8 cellular contexts compared by ENCODE assay signal in genomic region chr15:75666823-75667501, GRCh38. TPM values are rescaled to one million over a fixed set of nuclear protein-coding genes. Genes with fewer than 3 reads are reported as not detected.
DNase-seq lines count a peak whose midpoint lies in the region; ATAC-seq and TF ChIP-seq lines count a peak whose summit lies in the region.

No MANE protein-coding gene starts in this region.

- H3K36me3 Mint-ChIP-seq in dendritic cell treated with granulocyte-macrophage colony-stimulating factor and Interleukin-4, amounts not matched to agents 40 ng/mL and 50 ng/mL, for 4 days (ENCODE audit: low read depth) = peaks cover 6% of the 10 kb centered on the region
- no peaks in the 10 kb centered on the region for H3K36me3 Mint-ChIP-seq in neural progenitor cell
- H3K36me3 Mint-ChIP-seq in CD8-positive, alpha-beta T cell = no peaks in the 10 kb centered on the region

- H3K36me3 ChIP-seq in ACC112 (ENCODE audit: insufficient read depth, low read length) = no peaks in the 10 kb centered on the region
- H3K36me3 ChIP-seq in MG63 = peaks cover 4% of the 10 kb centered on the region
- H3K36me3 ChIP-seq in mucosa of descending colon (ENCODE audit: low read depth) = no peaks in the 10 kb centered on the region
- H3K36me3 ChIP-seq in neural progenitor cell = no peaks in the 10 kb centered on the region
- no peaks in the 10 kb centered on the region for H3K36me3 ChIP-seq in CD8-positive, alpha-beta T cell (ENCODE audit: insufficient read depth, low read length)

- H3K4me1 Mint-ChIP-seq in dendritic cell treated with granulocyte-macrophage colony-stimulating factor and Interleukin-4, amounts not matched to agents 40 ng/mL and 50 ng/mL, for 4 days (ENCODE audit: low read depth) = peaks cover 25% of the 10 kb centered on the region
- H3K4me1 Mint-ChIP-seq in neural progenitor cell = peaks cover 6% of the 10 kb centered on the region
- no peaks in the 10 kb centered on the region for H3K4me1 Mint-ChIP-seq in CD8-positive, alpha-beta T cell (ENCODE audit: low read depth)

- CTCF ChIA-PET in CD8-positive, alpha-beta T cell (lab: Charles Lee) = interaction anchor here (0.5 to 1.0 kb wide), 2 partner anchors 78 to 299 kb away, joined by 3 read pairs; partner anchors contain the start of gene MAN2C1

- H4K20me1 ChIP-seq in neural progenitor cell (ENCODE audit: low read depth) = peaks cover 2% of the 10 kb centered on the region

- DNase-seq in MG63 (peak; percentile 96), mucosa of descending colon (peak in 2 of 3 donors; percentile 60 to 74), neural progenitor cell (ENCODE audit: low spot score) (no peak), globus pallidus (ENCODE audit: low spot score) (no peak)
- DNase-seq in CD8-positive, alpha-beta T cell = no peak

- peak overlapping the region; percentile 17 for H3K27ac Mint-ChIP-seq in dendritic cell treated with granulocyte-macrophage colony-stimulating factor and Interleukin-4, amounts not matched to agents 40 ng/mL and 50 ng/mL, for 4 days
- no peak overlapping the region for H3K27ac Mint-ChIP-seq in neural progenitor cell
- no peak overlapping the region for H3K27ac Mint-ChIP-seq in CD8-positive, alpha-beta T cell

- no peak overlapping the region for H3K4me2 ChIP-seq in neural progenitor cell

- H3K9ac ChIP-seq in neural progenitor cell = no peak overlapping the region

- H3K27me3 ChIP-seq in ACC112 (ENCODE audit: insufficient read depth, low read length) (no peaks in the 10 kb centered on the region), MG63 (no peaks in the 10 kb centered on the region), neural progenitor cell (no peaks in the 10 kb centered on the region)
- H3K27me3 ChIP-seq in CD8-positive, alpha-beta T cell (ENCODE audit: insufficient read depth, low read length) = no peaks in the 10 kb centered on the region

- H2AFZ ChIP-seq in ACC112 (ENCODE audit: low read length, unreplicated experiment) = no peak overlapping the region
- H2AFZ ChIP-seq in neural progenitor cell (replicated peaks) = no peak overlapping the region

- H3K79me2 ChIP-seq in ACC112 (ENCODE audit: control insufficient read depth, insufficient read depth, low read length, unreplicated experiment) (no peaks in the 10 kb centered on the region), neural progenitor cell (ENCODE audit: low read depth) (no peaks in the 10 kb centered on the region)

- peaks cover 54% of the 10 kb centered on the region for H3K4me1 ChIP-seq in ACC112 (ENCODE audit: control insufficient read depth, insufficient read depth, low read length, unreplicated experiment)
- H3K4me1 ChIP-seq in mucosa of descending colon (ENCODE audit: low read depth) = peaks cover 42% of the 10 kb centered on the region
- H3K4me1 ChIP-seq in neural progenitor cell = peaks cover 3% of the 10 kb centered on the region
- no peaks in the 10 kb centered on the region for H3K4me1 ChIP-seq in CD8-positive, alpha-beta T cell (ENCODE audit: insufficient read depth, low read length)

- TF ChIP-seq CTCF in mucosa of descending colon (IDR thresholded peaks at IDR 0.05) (no peak), neural progenitor cell (IDR thresholded peaks at IDR 0.05) (no peak)
- TF ChIP-seq CTCF in CD8-positive, alpha-beta T cell (IDR thresholded peaks at IDR 0.05) = no peak

- H3K27me3 Mint-ChIP-seq in dendritic cell treated with granulocyte-macrophage colony-stimulating factor and Interleukin-4, amounts not matched to agents 40 ng/mL and 50 ng/mL, for 4 days = peaks cover 1% of the 10 kb centered on the region
- H3K27me3 Mint-ChIP-seq in neural progenitor cell (ENCODE audit: insufficient read depth, low read depth) = peaks cover 8% of the 10 kb centered on the region
- H3K27me3 Mint-ChIP-seq in CD8-positive, alpha-beta T cell (ENCODE audit: low read depth) = no peaks in the 10 kb centered on the region

- H3F3A ChIP-seq in neural progenitor cell (ENCODE audit: low read depth) = no peaks in the 10 kb centered on the region

- peak; percentile 71 for ATAC-seq in mucosa of descending colon
- ATAC-seq in GM18511 (IDR thresholded peaks at IDR 0.05; ENCODE audit: unreplicated experiment) = no peak
- ATAC-seq in CD8-positive, alpha-beta T cell = no peak

- no peak overlapping the region for H3K4me3 Mint-ChIP-seq in dendritic cell treated with granulocyte-macrophage colony-stimulating factor and Interleukin-4, amounts not matched to agents 40 ng/mL and 50 ng/mL, for 4 days
- H3K4me3 Mint-ChIP-seq in neural progenitor cell = no peak overlapping the region
- H3K4me3 Mint-ChIP-seq in CD8-positive, alpha-beta T cell = no peak overlapping the region

- H3K4me3 ChIP-seq in ACC112 (ENCODE audit: low read depth, low read length) (peak overlapping the region; percentile 63; the same call in 1 of the 2 replicates), MG63 (no peak overlapping the region), mucosa of descending colon (no peak overlapping the region), neural progenitor cell (no peak overlapping the region)
- H3K4me3 ChIP-seq in CD8-positive, alpha-beta T cell (ENCODE audit: low read depth, low read length) = no peak overlapping the region

- intact Hi-C loops in dendritic cell treated with granulocyte-macrophage colony-stimulating factor and Interleukin-4, amounts not matched to agents 40 ng/mL and 50 ng/mL, for 4 days (cut with micrococcal nuclease) = no loop called here
- intact Hi-C loops in mucosa of descending colon (cut with DNase I, micrococcal nuclease) = no loop called here
- intact Hi-C loops in CD8-positive, alpha-beta T cell (cut with DNase I, micrococcal nuclease) = no loop called here

- H3K9me3 ChIP-seq in MG63 (no peaks in the 10 kb centered on the region), mucosa of descending colon (no peaks in the 10 kb centered on the region), neural progenitor cell (ENCODE audit: low read depth) (no peaks in the 10 kb centered on the region)
- no peaks in the 10 kb centered on the region for H3K9me3 ChIP-seq in CD8-positive, alpha-beta T cell (ENCODE audit: low read length)

- H3K9me3 Mint-ChIP-seq in dendritic cell treated with granulocyte-macrophage colony-stimulating factor and Interleukin-4, amounts not matched to agents 40 ng/mL and 50 ng/mL, for 4 days = no peaks in the 10 kb centered on the region
- H3K9me3 Mint-ChIP-seq in neural progenitor cell = no peaks in the 10 kb centered on the region
- no peaks in the 10 kb centered on the region for H3K9me3 Mint-ChIP-seq in CD8-positive, alpha-beta T cell

- POLR2A ChIA-PET in CD8-positive, alpha-beta T cell (lab: Charles Lee) = interaction anchor here (0.6 kb wide), 1 partner anchor 195 kb away, joined by 3 read pairs; no protein-coding TSS in a partner anchor

- H3K27ac ChIP-seq in ACC112 (ENCODE audit: low read depth, low read length) (peak overlapping the region; percentile 100), neural progenitor cell (no peak overlapping the region)
- H3K27ac ChIP-seq in CD8-positive, alpha-beta T cell (ENCODE audit: low read depth, low read length) = no peak overlapping the region

RNA-seq across cellular contexts. Expression of gene SNX33, which starts 19.2 kb away (rescaled TPM):
- total RNA-seq in MG63 (2014; rRNA removed; shearing (Covaris generic); ENCODE audit: low replicate concordance) = 13.4 and 20.8 TPM in 2 replicates
- total RNA-seq in mucosa of descending colon = 10 to 100 TPM; 23.6 to 38.2 (median 28.7) TPM
- total RNA-seq in neural progenitor cell (ENCODE audit: low replicate concordance) = 10.1 and 20.7 TPM in 2 replicates
- under 1 TPM; 0.56 to 0.95 TPM for total RNA-seq in CD8-positive, alpha-beta T cell

RNA-seq across cellular contexts. Expression of gene IMP3, which starts 26.9 kb away (rescaled TPM):
- 122 and 150 TPM in 2 replicates for total RNA-seq in MG63 (2014; rRNA removed; shearing (Covaris generic); ENCODE audit: low replicate concordance)
- total RNA-seq in mucosa of descending colon (10 to 100 TPM; 47.6 to 54.8 (median 50.4) TPM), neural progenitor cell (ENCODE audit: low replicate concordance) (62.1 and 96.1 TPM in 2 replicates)
- total RNA-seq in CD8-positive, alpha-beta T cell = 10 to 100 TPM; 67.1 to 69.5 TPM

RNA-seq across cellular contexts. Expression of gene SNUPN, which starts 41.4 kb away (rescaled TPM):
- total RNA-seq in MG63 (2014; rRNA removed; shearing (Covaris generic); ENCODE audit: low replicate concordance) = 42.5 and 58.5 TPM in 2 replicates
- total RNA-seq in mucosa of descending colon = 10 to 100 TPM; 18.7 to 23.9 (median 18.9) TPM
- total RNA-seq in neural progenitor cell (ENCODE audit: low replicate concordance) = 18.4 and 20.7 TPM in 2 replicates
- total RNA-seq in CD8-positive, alpha-beta T cell = 1 to 10 TPM; 7.7 TPM

RNA-seq across cellular contexts. Expression of gene CSPG4, which starts 45.7 kb away (rescaled TPM):
- 13.4 and 19.6 TPM in 2 replicates for total RNA-seq in MG63 (2014; rRNA removed; shearing (Covaris generic); ENCODE audit: low replicate concordance)
- total RNA-seq in mucosa of descending colon = 10 to 100 TPM in 1 of 3 donors, 1 to 10 TPM in 2; 3.0 to 86.8 (median 7.8) TPM
- total RNA-seq in neural progenitor cell (ENCODE audit: low replicate concordance) = 0.07 and 0.37 TPM in 2 replicates
- total RNA-seq in CD8-positive, alpha-beta T cell = not detected

Comparison
In these comparisons a context has a peak if more than half of its experiments do, and no peak if none do; other contexts are left out.
1. DNase-seq: peak in MG63 (single experiment) and mucosa of descending colon (2 of 3); none in neural progenitor cell (single experiment), CD8-positive, alpha-beta T cell (0 of 7) and globus pallidus (single experiment).